In the genomic region with DNA sequence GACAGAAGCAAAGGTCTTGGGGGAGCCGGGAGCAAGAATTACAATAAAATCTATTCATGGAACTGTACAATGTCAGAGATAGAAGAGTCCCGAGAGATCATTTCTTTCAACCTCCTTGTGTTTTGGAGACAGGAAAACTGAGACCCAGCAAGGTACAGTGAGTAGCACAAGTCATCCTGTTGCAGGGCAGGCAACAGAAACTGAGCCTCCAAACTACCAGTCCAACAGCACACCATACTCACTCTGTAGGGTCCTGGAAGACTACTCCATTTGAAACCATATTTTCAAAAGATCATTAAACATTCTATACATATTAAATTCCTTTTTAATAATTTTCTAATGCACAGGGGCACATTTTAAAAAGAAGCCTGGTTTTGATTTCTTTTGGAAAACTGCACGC, we compare ENCODE assay signal across 15 cellular contexts. TPM values are rescaled to one million over a fixed set of nuclear protein-coding genes. Genes with fewer than 3 reads are reported as not detected.
A peak's percentile ranks its signal among the peaks of the same experiment; 100 is the strongest.
DNase-seq lines count a peak whose midpoint lies in the region; ATAC-seq, FAIRE-seq and TF ChIP-seq lines count a peak whose summit lies in the region.
"Had no signal": no experiment of that assay in that cellular context is flagged by ENCODE, and none has a peak within 500 bp of the region (broad histone marks: within the 10 kb centered on the region; RNA-seq: fewer than 3 reads in every experiment).

No MANE protein-coding gene starts in this region.

- no peak for DNase-seq in Calu3
- DNase-seq in body of pancreas, result no peak
- no peak for DNase-seq in keratinocyte (ENCODE audit: low read depth, low spot score)
- no peak for DNase-seq in sigmoid colon
- no peak for DNase-seq in SHP77 treated with DMSO at 0.1 percent for 48 hours (lab: John Stamatoyannopoulos, UW)
- no peak for DNase-seq in activated CD4-positive, alpha-beta T cell treated with anti-CD3 and anti-CD28 coated beads, Interleukin-2, amount 50 U/mL, for 48 hours
- DNase-seq in GM13977 (ENCODE audit: low spot score), result no peak
- DNase-seq in activated CD4-positive, alpha-beta T cell treated with anti-CD3 and anti-CD28 coated beads for 1 hour, result no peak
- DNase-seq: activated CD4-positive, alpha-beta T cell treated with anti-CD3 and anti-CD28 coated beads, Interleukin-2, amount 10 ng/mL, durations not matched to agents 7 days and 5 days; activated naive CD4-positive, alpha-beta T cell treated with anti-CD3 and anti-CD28 coated beads, Interleukin-2, amount 10 ng/mL, durations not matched to agents 7 days and 5 days; erythroblast; NCI-H146; stimulated activated naive CD8-positive, alpha-beta T cell treated with anti-CD3 and anti-CD28 coated beads, Interleukin-15, Interleukin-2, amounts not matched to agents 100 U/mL and 50 U/mL, for 24 hours had no signal

- peaks cover 48% of the 10 kb centered on the region for H3K4me1 Mint-ChIP-seq in Calu3 (ENCODE audit: low read depth, unreplicated experiment)

- H3K4me1 ChIP-seq in body of pancreas (peaks cover 35% of the 10 kb centered on the region), keratinocyte (ENCODE audit: control insufficient read depth, extremely low read depth, insufficient read depth, low read length) (peaks cover 24% of the 10 kb centered on the region), sigmoid colon (peaks cover 0 to 57% (median 48%) of the 10 kb centered on the region in 4 donors)

- FAIRE-seq in keratinocyte (lab: Jason Lieb, UNC), result no peak

- ATAC-seq in body of pancreas, result peak; percentile 29
- ATAC-seq: GM23338 had no signal

- no peaks in the 10 kb centered on the region for H3K36me3 ChIP-seq in body of pancreas (replicated peaks in 1 of 2; ENCODE audit: insufficient read depth in 1 of 2, low read depth in 2 of 2)
- peaks cover 2 to 9% of the 10 kb centered on the region in 2 experiments for H3K36me3 ChIP-seq in keratinocyte (ENCODE audit: control insufficient read depth in 2 of 2, extremely low read depth in 1 of 2, insufficient read depth in 2 of 2, low read length in 2 of 2)
- H3K36me3 ChIP-seq in sigmoid colon, result no peaks in the 10 kb centered on the region

- H3K4me3 Mint-ChIP-seq in Calu3 (ENCODE audit: low read depth, unreplicated experiment), result peak overlapping the region; percentile 43
- H3K4me3 Mint-ChIP-seq: activated CD4-positive, alpha-beta T cell treated with anti-CD3 and anti-CD28 coated beads, Interleukin-2, amount 10 ng/mL, durations not matched to agents 7 days and 5 days; activated naive CD4-positive, alpha-beta T cell treated with anti-CD3 and anti-CD28 coated beads, Interleukin-2, amount 10 ng/mL, durations not matched to agents 7 days and 5 days; GM23338; neural crest cell had no signal

- intact Hi-C loops in Calu3 (cut with micrococcal nuclease; ENCODE audit: unreplicated experiment), result no loop called here
- intact Hi-C loops in body of pancreas (cut with DNase I), result no loop called here
- intact Hi-C loops in sigmoid colon (cut with DNase I), result no loop called here

- H3K27ac ChIP-seq in body of pancreas (peak overlapping the region in 3 of 4 donors; percentile 48 to 79 (median 68)), keratinocyte (ENCODE audit: control insufficient read depth, insufficient read depth, low read length) (peak overlapping the region; percentile 45), sigmoid colon (peak overlapping the region in 3 of 4 donors; percentile 60 to 70 (median 66))

- H3K27me3 ChIP-seq in body of pancreas (no peaks in the 10 kb centered on the region), keratinocyte (ENCODE audit: control insufficient read depth, extremely low read depth, insufficient read depth, low read length) (no peaks in the 10 kb centered on the region), sigmoid colon (no peaks in the 10 kb centered on the region)

- dilution Hi-C loops in keratinocyte (cut with MboI; ENCODE audit: extremely low pct_ligation_motif_present, low sequenced_read_pairs), result no loop called here

- no peaks in the 10 kb centered on the region for H3K9me3 Mint-ChIP-seq in Calu3 (ENCODE audit: low read depth, unreplicated experiment)
- H3K9me3 Mint-ChIP-seq: activated CD4-positive, alpha-beta T cell treated with anti-CD3 and anti-CD28 coated beads, Interleukin-2, amount 10 ng/mL, durations not matched to agents 7 days and 5 days; activated naive CD4-positive, alpha-beta T cell treated with anti-CD3 and anti-CD28 coated beads, Interleukin-2, amount 10 ng/mL, durations not matched to agents 7 days and 5 days; GM23338; neural crest cell had no signal

- no peak for TF ChIP-seq CTCF in Calu3 (IDR thresholded peaks at IDR 0.05; ENCODE audit: unreplicated experiment)
- TF ChIP-seq CTCF in body of pancreas (IDR thresholded peaks at IDR 0.05), result no peak
- no peak for TF ChIP-seq CTCF in keratinocyte (optimal IDR thresholded peaks at IDR 0.05 in 1 of 3, IDR thresholded peaks at IDR 0.05 in 1 of 3, conservative IDR thresholded peaks at IDR 0.05 in 1 of 3; ENCODE audit: extremely low read depth in 1 of 3, insufficient read depth in 2 of 3, low read length in 3 of 3)
- TF ChIP-seq CTCF in sigmoid colon (IDR thresholded peaks at IDR 0.05), result no peak
- TF ChIP-seq CTCF in GM13977 (IDR thresholded peaks at IDR 0.05; ENCODE audit: extremely low read depth, insufficient read depth, missing control alignments), result no peak

- in situ Hi-C loops in GM13977 (cut with MboI; ENCODE audit: low pct_unique_long_range_greater_than_20kb, low sequenced_read_pairs, unreplicated experiment), result no loop called here

- TF ChIP-seq POLR2A in body of pancreas (IDR thresholded peaks at IDR 0.05) (no peak), sigmoid colon (IDR thresholded peaks at IDR 0.05) (no peak)

- CTCF ChIA-PET in Calu3 (lab: Charles Lee), result interaction anchor here (0.9 kb wide), 2 partner anchors 12 to 22 kb away, joined by 3 to 5 read pairs; no protein-coding TSS in a partner anchor

- H3K36me3 Mint-ChIP-seq in Calu3 (ENCODE audit: insufficient read depth, unreplicated experiment), result peaks cover 6% of the 10 kb centered on the region

- no peak overlapping the region for H3K4me3 ChIP-seq in body of pancreas
- H3K4me3 ChIP-seq in keratinocyte (ENCODE audit: control insufficient read depth in 2 of 3, extremely low read depth in 1 of 3, insufficient read depth in 2 of 3, low read depth in 1 of 3, low read length in 3 of 3), result no peak overlapping the region
- no peak overlapping the region for H3K4me3 ChIP-seq in sigmoid colon
- H3K4me3 ChIP-seq: GM23338 had no signal

- peaks cover 52% of the 10 kb centered on the region for H3K79me2 ChIP-seq in keratinocyte (ENCODE audit: control insufficient read depth, insufficient read depth, low read length)

- no TSS peak for BruUV-seq in Calu3 (replicated peaks; lab: Mats Ljungman, UMichigan)

- no peaks in the 10 kb centered on the region for H4K20me1 ChIP-seq in keratinocyte (ENCODE audit: control insufficient read depth, extremely low read depth, insufficient read depth, low read length)

- H3K9me3 ChIP-seq in body of pancreas (no peaks in the 10 kb centered on the region), keratinocyte (ENCODE audit: control insufficient read depth, low read depth, low read length) (no peaks in the 10 kb centered on the region), sigmoid colon (no peaks in the 10 kb centered on the region)

- 43 to 45% methylated on average over 3 of the region's 3 CpGs for WGBS in body of pancreas, 2 donors
- 31 to 70% methylated on average over 3 of the region's 3 CpGs for WGBS in sigmoid colon, 2 donors

- peak overlapping the region; percentile 52 for H3K27ac Mint-ChIP-seq in Calu3 (ENCODE audit: unreplicated experiment)
- H3K27ac Mint-ChIP-seq: activated CD4-positive, alpha-beta T cell treated with anti-CD3 and anti-CD28 coated beads, Interleukin-2, amount 10 ng/mL, durations not matched to agents 7 days and 5 days; activated naive CD4-positive, alpha-beta T cell treated with anti-CD3 and anti-CD28 coated beads, Interleukin-2, amount 10 ng/mL, durations not matched to agents 7 days and 5 days; GM23338 had no signal

- no peaks in the 10 kb centered on the region for H3K9me1 ChIP-seq in keratinocyte (ENCODE audit: control insufficient read depth, extremely low read depth, insufficient read depth, low read length)

- no peak for TF ChIP-seq EP300 in sigmoid colon (IDR thresholded peaks at IDR 0.05)

- no peak overlapping the region for H2AFZ ChIP-seq in keratinocyte (ENCODE audit: control insufficient read depth, low read length)
- H2AFZ ChIP-seq: GM23338 had no signal

- H3K4me2 ChIP-seq in keratinocyte (ENCODE audit: control insufficient read depth, extremely low read depth, insufficient read depth, low read depth, low read length), result peak overlapping the region; percentile 47
- H3K4me2 ChIP-seq: GM23338 had no signal

- H3K27me3 Mint-ChIP-seq in Calu3 (ENCODE audit: unreplicated experiment), result no peaks in the 10 kb centered on the region
- H3K27me3 Mint-ChIP-seq: activated CD4-positive, alpha-beta T cell treated with anti-CD3 and anti-CD28 coated beads, Interleukin-2, amount 10 ng/mL, durations not matched to agents 7 days and 5 days; activated naive CD4-positive, alpha-beta T cell treated with anti-CD3 and anti-CD28 coated beads, Interleukin-2, amount 10 ng/mL, durations not matched to agents 7 days and 5 days had no signal

- peak overlapping the region; percentile 33 for H3K9ac ChIP-seq in keratinocyte (ENCODE audit: control insufficient read depth, extremely low read depth, insufficient read depth, low read length)

RNA-seq across cellular contexts. Expression of a gene that starts 14.4 kb away (rescaled TPM):
- 16.6 and 19.7 TPM in 2 replicates for total RNA-seq in Calu3 (2022)
- 10 to 100 TPM; 24.6 to 24.7 TPM for total RNA-seq in body of pancreas
- 9.4 to 9.7 TPM (median 9.4 TPM) in 3 replicates for polyA plus RNA-seq in keratinocyte
- 6.3 TPM for polyA plus RNA-seq in keratinocyte (2011; ENCODE audit: low read depth)
- 7.3 and 7.5 TPM in 2 replicates for polyA plus RNA-seq in keratinocyte (2011; cell fraction: cytosol; rRNA removed)
- polyA plus RNA-seq in keratinocyte (2011; cell fraction: nucleus; rRNA removed), result 19.2 and 21.1 TPM in 2 replicates
- 8.8 and 11.5 TPM in 2 replicates for polyA plus RNA-seq in keratinocyte (2012; ENCODE audit: low replicate concordance)
- polyA minus RNA-seq in keratinocyte, result 13.2 to 34.1 TPM (median 23.4 TPM) in 3 replicates
- polyA minus RNA-seq in keratinocyte (2011; cell fraction: cytosol; rRNA and poly(A)+ RNA removed), result 8.1 TPM
- polyA minus RNA-seq in keratinocyte (2011; cell fraction: nucleus; rRNA and poly(A)+ RNA removed), result 31.4 and 46.3 TPM in 2 replicates
- total RNA-seq in sigmoid colon, result 10 to 100 TPM; 37.7 to 95.3 (median 59.9) TPM
- 1 to 10 TPM; 4.8 to 8.6 (median 7.2) TPM for polyA plus RNA-seq in sigmoid colon
